Comparison of ENCODE assay signal across 8 cellular contexts in the genomic region with DNA sequence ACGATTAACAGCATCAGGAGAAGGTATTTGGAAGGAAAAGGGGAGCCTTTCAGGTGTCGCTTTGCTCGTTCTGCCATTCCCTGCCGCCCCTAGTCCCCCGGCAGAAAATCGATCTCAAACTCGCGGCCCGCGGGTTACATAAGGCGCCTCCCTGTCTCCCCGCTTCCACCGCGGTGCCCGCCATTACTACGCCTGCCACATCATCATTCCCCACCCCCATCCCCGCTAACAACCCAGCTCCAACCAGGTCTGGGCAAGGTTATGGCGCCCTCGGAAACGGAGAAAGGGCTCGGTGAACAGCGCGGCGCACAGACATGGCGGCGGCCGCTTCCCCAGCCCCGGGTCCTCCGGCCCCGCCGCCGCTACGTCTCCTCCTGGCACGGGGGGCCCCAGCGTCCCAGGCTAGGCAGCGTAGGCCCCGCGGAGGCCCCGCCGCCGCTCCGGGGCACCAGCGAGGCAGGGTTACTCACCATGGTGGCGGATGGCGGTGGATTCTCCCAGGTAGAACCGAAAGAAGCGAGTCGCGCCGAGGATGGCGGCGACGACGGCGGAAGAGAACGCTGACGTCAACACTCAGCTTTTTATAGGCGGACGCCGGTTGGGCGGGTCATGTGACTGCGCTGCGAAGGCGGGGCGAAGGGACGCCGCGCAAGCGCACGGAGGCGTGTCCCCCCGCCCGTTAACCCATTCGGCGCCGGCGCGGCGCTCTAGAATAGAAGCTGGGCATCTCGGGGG. TPM values are rescaled to one million over a fixed set of nuclear protein-coding genes. Genes with fewer than 3 reads are reported as not detected.
DNase-seq lines count a peak whose midpoint lies in the region; ATAC-seq, FAIRE-seq and TF ChIP-seq lines count a peak whose summit lies in the region.

TSS of gene EEF2 (minus strand) at position 556 of the 735 bp plus-strand sequence. CDS start at position 473, 83 bp downstream.

- H3K36me3 ChIP-seq in mammary epithelial cell (ENCODE audit: insufficient read depth, low read length) (peaks cover 35% of the 10 kb centered on the region), small intestine (ENCODE audit: control insufficient read depth in 2 of 2, insufficient read depth in 2 of 2, low read length in 2 of 2) (peaks cover 20 to 33% of the 10 kb centered on the region in 2 donors)

- TF ChIP-seq CTCF in GM12864 (IDR thresholded peaks at IDR 0.05; ENCODE audit: low read depth, low read length, missing control alignments) = no peak
- TF ChIP-seq CTCF in activated B cell treated with CpG ODN at 0.5 μM for 24 hours (IDR thresholded peaks at IDR 0.05) = no peak
- TF ChIP-seq CTCF in mammary epithelial cell (conservative IDR thresholded peaks at IDR 0.05 in 1 of 2, IDR thresholded peaks at IDR 0.05 in 1 of 2; ENCODE audit: extremely low read depth in 1 of 2, insufficient read depth in 1 of 2, low read depth in 1 of 2, low read length in 2 of 2) = no peak

- DNase-seq in GM12864 (ENCODE audit: low read depth) = peak; percentile 66
- peak; percentile 81 for DNase-seq in NCI-H2196 treated with DMSO at 0.1 percent for 48 hours (lab: John Stamatoyannopoulos, UW; ENCODE audit: unreplicated experiment)
- peak; percentile 91 for DNase-seq in activated B cell treated with CpG ODN at 0.5 μM for 24 hours
- DNase-seq in mammary epithelial cell = peak; percentile 79
- peak; percentile 87 for DNase-seq in iPS-NIHi7 (ENCODE audit: extremely low spot score)
- peak; percentile 86 for DNase-seq in small intestine

- H3K4me1 ChIP-seq in mammary epithelial cell (ENCODE audit: insufficient read depth, low read length) (peaks cover 55% of the 10 kb centered on the region), small intestine (ENCODE audit: control insufficient read depth in 2 of 2, insufficient read depth in 1 of 2, low read depth in 1 of 2, low read length in 1 of 2) (no peaks in the 10 kb centered on the region)

- POLR2A ChIA-PET in activated B cell treated with CpG ODN at 0.5 μM for 24 hours (lab: Charles Lee) = interaction anchor here (0.6 to 3.5 kb wide), 30 partner anchors 10 to 1706 kb away, joined by 3 to 63 read pairs (median 4); partner anchors contain the start of genes APBA3, DAPK3, HDGFL2 and MPND

- H3K9me3 ChIP-seq in mammary epithelial cell (replicated peaks; ENCODE audit: insufficient read depth, low read length) (no peaks in the 10 kb centered on the region), small intestine (ENCODE audit: control insufficient read depth, low read depth) (no peaks in the 10 kb centered on the region)

- H3K27me3 ChIP-seq in mammary epithelial cell (ENCODE audit: insufficient read depth, low read length) (no peaks in the 10 kb centered on the region), small intestine (ENCODE audit: control insufficient read depth in 2 of 2, insufficient read depth in 2 of 2, low read length in 2 of 2) (no peaks in the 10 kb centered on the region)

- ATAC-seq in HG02981 (IDR thresholded peaks at IDR 0.05; ENCODE audit: unreplicated experiment) (peak; percentile 52), activated B cell treated with CpG ODN at 0.5 μM for 24 hours (ENCODE audit: low read depth) (peak; percentile 38), HG03460 (IDR thresholded peaks at IDR 0.05; ENCODE audit: unreplicated experiment) (no peak)

- intact Hi-C loops in activated B cell treated with CpG ODN at 0.5 μM for 24 hours (cut with micrococcal nuclease) (loop anchor here (2.0 to 10.0 kb wide), 4 partner anchors 14 to 420 kb away; partner anchors contain the start of genes CHAF1A, DAPK3, MAP2K2 and SH3GL1), mammary epithelial cell (cut with micrococcal nuclease) (loop anchor here (2.0 to 5.0 kb wide), 2 partner anchors 14 to 223 kb away; partner anchors contain the start of genes APBA3, DAPK3 and MRPL54)

- no peaks in the 10 kb centered on the region for H3K27me3 Mint-ChIP-seq in activated B cell treated with CpG ODN at 0.5 μM for 24 hours

- BruUV-seq in mammary epithelial cell (replicated peaks; lab: Mats Ljungman, UMichigan) = TSS peak; percentile 58

- H3K4me3 ChIP-seq in GM12864 (ENCODE audit: low read depth, low read length) (peak within 1 kb of the TSS; percentile 98), mammary epithelial cell (replicated peaks in 1 of 3; ENCODE audit: insufficient read depth in 1 of 3, low read depth in 2 of 3, low read length in 3 of 3) (peak within 1 kb of the TSS; percentile 77 to 95 (median 82)), small intestine (ENCODE audit: low read depth in 1 of 2, low read length in 2 of 2) (peak within 1 kb of the TSS; percentile 85 to 89)

- CTCF ChIA-PET in activated B cell treated with CpG ODN at 0.5 μM for 24 hours (lab: Charles Lee) = interaction anchor here (0.9 to 1.7 kb wide), 8 partner anchors 25 to 262 kb away, joined by 3 to 31 read pairs (median 5); partner anchors contain the start of gene YJU2
- CTCF ChIA-PET in mammary epithelial cell (lab: Charles Lee; ENCODE audit: low non-redundant PET) = interaction anchor here (0.6 kb wide), 1 partner anchor 15 kb away, joined by 4 read pairs; no protein-coding TSS in a partner anchor

- in situ Hi-C loops in mammary epithelial cell (cut with MboI; ENCODE audit: low sequenced_read_pairs in 2 of 2) = loop anchor here in 1 of 2 donors (10.0 kb wide), 1 partner anchor 220 kb away; no protein-coding TSS in a partner anchor

- H3K4me3 Mint-ChIP-seq in activated B cell treated with CpG ODN at 0.5 μM for 24 hours = peak within 1 kb of the TSS; percentile 96

- peaks cover 65% of the 10 kb centered on the region for H3K4me1 Mint-ChIP-seq in activated B cell treated with CpG ODN at 0.5 μM for 24 hours

- dilution Hi-C loops in mammary epithelial cell (cut with HindIII; ENCODE audit: low sequenced_read_pairs) = loop anchor here (5.0 kb wide), 5 partner anchors 38 to 217 kb away; no protein-coding TSS in a partner anchor

- peak within 1 kb of the TSS; percentile 94 for H3K9ac ChIP-seq in mammary epithelial cell (ENCODE audit: insufficient read depth, low read length)

- peak within 1 kb of the TSS; percentile 91 for H3K27ac Mint-ChIP-seq in activated B cell treated with CpG ODN at 0.5 μM for 24 hours

- peak within 1 kb of the TSS; percentile 48 for H2AFZ ChIP-seq in mammary epithelial cell (ENCODE audit: low read depth, low read length)

- H3K27ac ChIP-seq in mammary epithelial cell (ENCODE audit: insufficient read depth, low read depth, low read length) (peak within 1 kb of the TSS; percentile 85), small intestine (ENCODE audit: low read depth in 1 of 2, low read length in 1 of 2) (peak within 1 kb of the TSS; percentile 98)

- no peak for FAIRE-seq in small intestine (lab: Jason Lieb, UNC)

- peaks cover 50% of the 10 kb centered on the region for H3K36me3 Mint-ChIP-seq in activated B cell treated with CpG ODN at 0.5 μM for 24 hours (ENCODE audit: low read depth)

- peaks cover 53% of the 10 kb centered on the region for H3K79me2 ChIP-seq in mammary epithelial cell (ENCODE audit: insufficient read depth, low read length)

- peaks cover 35% of the 10 kb centered on the region for H4K20me1 ChIP-seq in mammary epithelial cell (ENCODE audit: insufficient read depth, low read length)

- H3K9me3 Mint-ChIP-seq in activated B cell treated with CpG ODN at 0.5 μM for 24 hours = no peaks in the 10 kb centered on the region

- H3K4me2 ChIP-seq in mammary epithelial cell (ENCODE audit: insufficient read depth, low read depth, low read length) = peak within 1 kb of the TSS; percentile 90

- under 1% methylated on average over 27 of the region's 80 CpGs for WGBS in mammary epithelial cell (ENCODE audit: low coverage, missing lambda C conversion rate)
- WGBS in small intestine, 3 donors = 0% methylated on average over 73 to 80 of the region's 80 CpGs

RNA-seq across cellular contexts. Expression of gene EEF2, which starts in this region (rescaled TPM):
- total RNA-seq in activated B cell treated with CpG ODN at 0.5 μM for 24 hours = 2,958 and 3,229 TPM in 2 replicates
- 1,000 to 10,000 TPM; 2,299 to 2,969 TPM for total RNA-seq in mammary epithelial cell
- 1,137 TPM for polyA plus RNA-seq in mammary epithelial cell
- 1,027 TPM for polyA minus RNA-seq in mammary epithelial cell
- 1,000 to 10,000 TPM in 2 of 3 donors, 100 to 1,000 TPM in 1; 962 to 2,089 (median 1,343) TPM for polyA plus RNA-seq in small intestine
